ENCODE assay signal across 1 cellular context in genomic region chr1:149925751-149926150, GRCh38.
TF ChIP-seq lines count a peak whose summit lies in the region.

No MANE protein-coding gene starts in this region.

TF ChIP-seq in WTC11, 78 proteins besides CTCF, POLR2A, EP300 and RAD21 (continued from another document):
- TF ChIP-seq RELA (CRISPR knock-in tag; IDR thresholded peaks at IDR 0.05; ENCODE audit: borderline replicate concordance) (no peak), JUN (CRISPR knock-in tag; IDR thresholded peaks at IDR 0.05) (no peak)
- TF ChIP-seq, protein P1, sequence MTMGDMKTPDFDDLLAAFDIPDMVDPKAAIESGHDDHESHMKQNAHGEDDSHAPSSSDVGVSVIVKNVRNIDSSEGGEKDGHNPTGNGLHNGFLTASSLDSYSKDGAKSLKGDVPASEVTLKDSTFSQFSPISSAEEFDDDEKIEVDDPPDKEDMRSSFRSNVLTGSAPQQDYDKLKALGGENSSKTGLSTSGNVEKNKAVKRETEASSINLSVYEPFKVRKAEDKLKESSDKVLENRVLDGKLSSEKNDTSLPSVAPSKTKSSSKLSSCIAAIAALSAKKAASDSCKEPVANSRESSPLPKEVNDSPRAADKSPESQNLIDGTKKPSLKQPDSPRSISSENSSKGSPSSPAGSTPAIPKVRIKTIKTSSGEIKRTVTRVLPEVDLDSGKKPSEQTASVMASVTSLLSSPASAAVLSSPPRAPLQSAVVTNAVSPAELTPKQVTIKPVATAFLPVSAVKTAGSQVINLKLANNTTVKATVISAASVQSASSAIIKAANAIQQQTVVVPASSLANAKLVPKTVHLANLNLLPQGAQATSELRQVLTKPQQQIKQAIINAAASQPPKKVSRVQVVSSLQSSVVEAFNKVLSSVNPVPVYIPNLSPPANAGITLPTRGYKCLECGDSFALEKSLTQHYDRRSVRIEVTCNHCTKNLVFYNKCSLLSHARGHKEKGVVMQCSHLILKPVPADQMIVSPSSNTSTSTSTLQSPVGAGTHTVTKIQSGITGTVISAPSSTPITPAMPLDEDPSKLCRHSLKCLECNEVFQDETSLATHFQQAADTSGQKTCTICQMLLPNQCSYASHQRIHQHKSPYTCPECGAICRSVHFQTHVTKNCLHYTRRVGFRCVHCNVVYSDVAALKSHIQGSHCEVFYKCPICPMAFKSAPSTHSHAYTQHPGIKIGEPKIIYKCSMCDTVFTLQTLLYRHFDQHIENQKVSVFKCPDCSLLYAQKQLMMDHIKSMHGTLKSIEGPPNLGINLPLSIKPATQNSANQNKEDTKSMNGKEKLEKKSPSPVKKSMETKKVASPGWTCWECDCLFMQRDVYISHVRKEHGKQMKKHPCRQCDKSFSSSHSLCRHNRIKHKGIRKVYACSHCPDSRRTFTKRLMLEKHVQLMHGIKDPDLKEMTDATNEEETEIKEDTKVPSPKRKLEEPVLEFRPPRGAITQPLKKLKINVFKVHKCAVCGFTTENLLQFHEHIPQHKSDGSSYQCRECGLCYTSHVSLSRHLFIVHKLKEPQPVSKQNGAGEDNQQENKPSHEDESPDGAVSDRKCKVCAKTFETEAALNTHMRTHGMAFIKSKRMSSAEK (CRISPR knock-in tag; IDR thresholded peaks at IDR 0.05; ENCODE audit: borderline replicate concordance) = no peak
